ENCODE assay signal across 8 cellular contexts in genomic region chr1:221439734-221440436, GRCh38.
DNase-seq lines count a peak whose midpoint lies in the region; ATAC-seq, FAIRE-seq and TF ChIP-seq lines count a peak whose summit lies in the region.

No MANE protein-coding gene starts in this region.

- H3K36me3 ChIP-seq in endothelial cell of umbilical vein (ENCODE audit: control insufficient read depth in 2 of 2, extremely low read depth in 1 of 2, insufficient read depth in 2 of 2, low read length in 2 of 2), result no peaks in the 10 kb centered on the region
- no peaks in the 10 kb centered on the region for H3K36me3 ChIP-seq in gastrocnemius medialis
- H3K36me3 ChIP-seq in thyroid gland, result no peaks in the 10 kb centered on the region

- DNase-seq in SW480 (ENCODE audit: low spot score) (peak; percentile 93), endothelial cell of umbilical vein (ENCODE audit: low read depth, low spot score) (peak; percentile 94), gastrocnemius medialis (no peak), thyroid gland (no peak), DMS153 treated with DMSO at 0.1 percent for 48 hours (lab: John Stamatoyannopoulos, UW; ENCODE audit: unreplicated experiment) (no peak), NCI-H1694 (lab: John Stamatoyannopoulos, UW) (no peak), NCI-H146 treated with DMSO at 0.1 percent for 48 hours (lab: John Stamatoyannopoulos, UW; ENCODE audit: unreplicated experiment) (no peak)

- in situ Hi-C loops in gastrocnemius medialis (cut with MboI; ENCODE audit: low sequenced_read_pairs in 4 of 4), result loop anchor here (5.0 to 25.0 kb wide), 6 partner anchors 175 to 628 kb away; partner anchors contain the start of gene HLX (in 2 of the 4)

- H3K9me3 ChIP-seq in endothelial cell of umbilical vein (replicated peaks; ENCODE audit: control insufficient read depth, insufficient read depth, low read length) (no peaks in the 10 kb centered on the region), gastrocnemius medialis (no peaks in the 10 kb centered on the region), thyroid gland (no peaks in the 10 kb centered on the region)

- peak overlapping the region; percentile 49 for H3K4me2 ChIP-seq in endothelial cell of umbilical vein (ENCODE audit: insufficient read depth, low read length)

- CTCF ChIA-PET in endothelial cell of umbilical vein (lab: Charles Lee), result interaction anchor here (0.5 to 1.6 kb wide), 3 partner anchors 36 to 1015 kb away, joined by 4 to 6 read pairs (median 5); no protein-coding TSS in a partner anchor

- dilution Hi-C loops in endothelial cell of umbilical vein (cut with MboI; ENCODE audit: extremely low pct_ligation_motif_present, low sequenced_read_pairs), result no loop called here

- peak overlapping the region; percentile 86 for H3K27ac ChIP-seq in endothelial cell of umbilical vein (ENCODE audit: insufficient read depth, low read depth, low read length)
- peak overlapping the region in 3 of 4 donors; percentile 12 to 82 (median 30) for H3K27ac ChIP-seq in gastrocnemius medialis
- no peak overlapping the region for H3K27ac ChIP-seq in thyroid gland

- no peaks in the 10 kb centered on the region for H3K9me1 ChIP-seq in endothelial cell of umbilical vein (replicated peaks; ENCODE audit: control insufficient read depth, extremely low read depth, insufficient read depth, low read length)

- 52 to 56% methylated on average over 4 of the region's 4 CpGs for WGBS in thyroid gland, 2 donors

- TF ChIP-seq POLR2A in endothelial cell of umbilical vein (IDR thresholded peaks at IDR 0.05; ENCODE audit: low read depth, low read length) (no peak), gastrocnemius medialis (IDR thresholded peaks at IDR 0.05) (no peak), thyroid gland (IDR thresholded peaks at IDR 0.05) (no peak)

- H3K4me3 ChIP-seq in endothelial cell of umbilical vein (replicated peaks in 1 of 3; ENCODE audit: insufficient read depth in 1 of 3, low read depth in 1 of 3, low read length in 3 of 3) (no peak overlapping the region), gastrocnemius medialis (no peak overlapping the region), thyroid gland (replicated peaks in 1 of 3) (no peak overlapping the region)

- no peak overlapping the region for H2AFZ ChIP-seq in endothelial cell of umbilical vein (ENCODE audit: low read depth, low read length)

- TSS peak; percentile 70 for BruUV-seq in endothelial cell of umbilical vein (replicated peaks; lab: Mats Ljungman, UMichigan)

- H3K79me2 ChIP-seq in endothelial cell of umbilical vein (ENCODE audit: control insufficient read depth, insufficient read depth, low read length), result no peaks in the 10 kb centered on the region

- TF ChIP-seq CTCF in endothelial cell of umbilical vein (IDR thresholded peaks at IDR 0.05; ENCODE audit: extremely low read depth in 1 of 2, insufficient read depth in 1 of 2, low read depth in 1 of 2, low read length in 2 of 2) (no peak), gastrocnemius medialis (IDR thresholded peaks at IDR 0.05 in 4 of 5, conservative IDR thresholded peaks at IDR 0.05 in 1 of 5) (no peak), thyroid gland (IDR thresholded peaks at IDR 0.05) (no peak)

- peak overlapping the region; percentile 66 for H3K9ac ChIP-seq in endothelial cell of umbilical vein (replicated peaks; ENCODE audit: extremely low read depth, insufficient read depth, low read length)

- intact Hi-C loops in endothelial cell of umbilical vein (cut with micrococcal nuclease) (loop anchor here (1.0 to 5.0 kb wide), 12 partner anchors 25 to 597 kb away; partner anchors contain the start of gene DUSP10), gastrocnemius medialis (cut with DNase I; ENCODE audit: low total_unique reads) (loop anchor here (5.0 kb wide), 2 partner anchors 178 to 628 kb away; no protein-coding TSS in a partner anchor), thyroid gland (cut with DNase I) (loop anchor here (10.0 kb wide), 1 partner anchor 175 kb away; no protein-coding TSS in a partner anchor)

- H3K4me1 ChIP-seq in endothelial cell of umbilical vein (ENCODE audit: control insufficient read depth, extremely low read depth, insufficient read depth, low read length) (peaks cover 31% of the 10 kb centered on the region), gastrocnemius medialis (peaks cover 6 to 13% of the 10 kb centered on the region in 2 donors), thyroid gland (peaks cover 10 to 14% of the 10 kb centered on the region in 2 donors)

- peak; percentile 85 for FAIRE-seq in endothelial cell of umbilical vein (lab: Jason Lieb, UNC)

- POLR2A ChIA-PET in endothelial cell of umbilical vein (lab: Charles Lee), result no interaction called here

- ATAC-seq in GM18907 (IDR thresholded peaks at IDR 0.05; ENCODE audit: unreplicated experiment), result peak; percentile 48
- peak; percentile 46 to 52 for ATAC-seq in gastrocnemius medialis

- H4K20me1 ChIP-seq in endothelial cell of umbilical vein (replicated peaks; ENCODE audit: control insufficient read depth, extremely low read depth, insufficient read depth, low read length), result no peaks in the 10 kb centered on the region

- H3K27me3 ChIP-seq in endothelial cell of umbilical vein (ENCODE audit: control insufficient read depth in 2 of 2, insufficient read depth in 2 of 2, low read length in 2 of 2) (no peaks in the 10 kb centered on the region), gastrocnemius medialis (no peaks in the 10 kb centered on the region), thyroid gland (no peaks in the 10 kb centered on the region)

TF ChIP-seq in endothelial cell of umbilical vein, 7 proteins besides CTCF, POLR2A, EP300 and RAD21:
- TF ChIP-seq EZH2 (IDR thresholded peaks at IDR 0.05; ENCODE audit: borderline replicate concordance, low read depth, low read length, severe bottlenecking), result no peak
- TF ChIP-seq POLR2AphosphoS5 (IDR thresholded peaks at IDR 0.05; ENCODE audit: insufficient read depth, low read depth, low read length), result peak; percentile 60
- peak; percentile 93 for TF ChIP-seq FOS (IDR thresholded peaks at IDR 0.05; ENCODE audit: borderline replicate concordance, insufficient read depth, low read length)
- TF ChIP-seq, protein P1, sequence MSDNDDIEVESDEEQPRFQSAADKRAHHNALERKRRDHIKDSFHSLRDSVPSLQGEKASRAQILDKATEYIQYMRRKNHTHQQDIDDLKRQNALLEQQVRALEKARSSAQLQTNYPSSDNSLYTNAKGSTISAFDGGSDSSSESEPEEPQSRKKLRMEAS (IDR thresholded peaks at IDR 0.05; ENCODE audit: insufficient read depth, insufficient read length), result no peak
- TF ChIP-seq GATA2 (IDR thresholded peaks at IDR 0.05; ENCODE audit: insufficient read depth, insufficient read length, low read depth, low read length), result peak; percentile 88
- no peak for TF ChIP-seq MYC (IDR thresholded peaks at IDR 0.05; ENCODE audit: low read depth, low read length)
- peak; percentile 95 for TF ChIP-seq JUN (IDR thresholded peaks at IDR 0.05; ENCODE audit: borderline replicate concordance, insufficient read depth, insufficient read length, low read depth)

Comparison
In these comparisons a context has a peak if more than half of its experiments do, and no peak if none do; other contexts are left out.
1. DNase-seq: peak in SW480 (single experiment) and endothelial cell of umbilical vein (single experiment); none in gastrocnemius medialis (0 of 2), thyroid gland (0 of 2), DMS153 treated with DMSO at 0.1 percent for 48 hours (single experiment), NCI-H1694 (single experiment) and NCI-H146 treated with DMSO at 0.1 percent for 48 hours (single experiment).
2. H3K27ac ChIP-seq: peak in endothelial cell of umbilical vein (single experiment) and gastrocnemius medialis (3 of 4); none in thyroid gland (0 of 3).